ENCODE assay signal across 21 cellular contexts in the genomic region with DNA sequence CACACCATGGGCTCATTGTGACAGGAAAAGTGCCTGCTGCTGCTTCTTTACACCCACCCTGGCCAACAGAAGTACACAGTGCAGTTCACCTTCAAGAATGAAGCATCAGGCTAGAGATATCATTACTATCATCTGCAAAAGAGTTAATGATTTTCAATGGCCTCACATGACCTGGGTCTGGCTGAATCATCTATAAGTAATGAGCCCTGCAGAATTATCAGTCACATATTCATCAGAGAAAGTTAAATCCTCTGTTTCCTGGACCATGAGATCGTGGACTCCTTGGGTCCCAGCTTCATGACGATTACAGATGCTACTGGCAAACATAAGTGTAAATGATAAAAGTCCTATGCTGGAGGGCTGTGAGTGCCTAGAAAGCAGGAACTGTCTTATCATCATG. TPM values are rescaled to one million over a fixed set of nuclear protein-coding genes. Genes with fewer than 3 reads are reported as not detected.
DNase-seq lines count a peak whose midpoint lies in the region; ATAC-seq, FAIRE-seq and TF ChIP-seq lines count a peak whose summit lies in the region.
"Had no signal": no experiment of that assay in that cellular context is flagged by ENCODE, and none has a peak within 500 bp of the region (broad histone marks: within the 10 kb centered on the region; RNA-seq: fewer than 3 reads in every experiment).

No MANE protein-coding gene starts in this region.

- in situ Hi-C loops in ACHN (cut with HindIII; ENCODE audit: low pct_ligation_motif_present, low pct_unique_long_range_greater_than_20kb, low sequenced_read_pairs): no loop called here

- DNase-seq in ACHN (peak; percentile 31), RCC 7860 (ENCODE audit: low spot score) (peak; percentile 42), keratinocyte (ENCODE audit: low read depth, low spot score) (no peak), renal cortical epithelial cell (ENCODE audit: low read depth) (peak; percentile 52), CD1c-positive myeloid dendritic cell (ENCODE audit: extremely low spot score) (no peak)
- DNase-seq in activated T-cell treated with anti-CD3 and anti-CD28 coated beads, Interleukin-2, amount 50 U/mL, for 72 hours: no peak
- DNase-seq: AML-193; BE2C; CD4-positive, alpha-beta memory T cell; COR-L47; DMS153; DND-41; H9 had no signal

- H3K9me3 Mint-ChIP-seq in activated T-cell treated with anti-CD3 and anti-CD28 coated beads, Interleukin-2, amount 50 U/mL, for 72 hours: no peaks in the 10 kb centered on the region
- H3K9me3 Mint-ChIP-seq: CD14-positive monocyte, GM23338, H9 had no signal

- TF ChIP-seq CTCF in keratinocyte (optimal IDR thresholded peaks at IDR 0.05 in 1 of 3, IDR thresholded peaks at IDR 0.05 in 1 of 3, conservative IDR thresholded peaks at IDR 0.05 in 1 of 3; ENCODE audit: extremely low read depth in 1 of 3, insufficient read depth in 2 of 3, low read length in 3 of 3): no peak

- no peaks in the 10 kb centered on the region for H3K27me3 Mint-ChIP-seq in activated T-cell treated with anti-CD3 and anti-CD28 coated beads, Interleukin-2, amount 50 U/mL, for 72 hours (ENCODE audit: low read depth)
- H3K27me3 Mint-ChIP-seq: CD4-positive, alpha-beta memory T cell had no signal

- H2AFZ ChIP-seq in keratinocyte (ENCODE audit: control insufficient read depth, low read length): no peak overlapping the region
- H2AFZ ChIP-seq: GM23338 had no signal

- no peaks in the 10 kb centered on the region for H3K9me3 ChIP-seq in keratinocyte (ENCODE audit: control insufficient read depth, low read depth, low read length)
- H3K9me3 ChIP-seq: BE2C; BLaER1 treated with 17β-estradiol and CSF1 and Interleukin-3, amounts not matched to agents 10 nM and 100 nM had no signal

- no peak overlapping the region for H3K27ac Mint-ChIP-seq in activated T-cell treated with anti-CD3 and anti-CD28 coated beads, Interleukin-2, amount 50 U/mL, for 72 hours
- H3K27ac Mint-ChIP-seq: CD14-positive monocyte, GM23338, H9 had no signal

- H3K79me2 ChIP-seq in keratinocyte (ENCODE audit: control insufficient read depth, insufficient read depth, low read length): peaks cover 5% of the 10 kb centered on the region

- peaks cover 36 to 49% of the 10 kb centered on the region in 2 experiments for H3K36me3 ChIP-seq in keratinocyte (ENCODE audit: control insufficient read depth in 2 of 2, extremely low read depth in 1 of 2, insufficient read depth in 2 of 2, low read length in 2 of 2)

- H3K4me3 ChIP-seq in keratinocyte (ENCODE audit: control insufficient read depth in 2 of 3, extremely low read depth in 1 of 3, insufficient read depth in 2 of 3, low read depth in 1 of 3, low read length in 3 of 3): no peak overlapping the region
- H3K4me3 ChIP-seq: BLaER1 treated with 17β-estradiol and CSF1 and Interleukin-3, amounts not matched to agents 10 nM and 100 nM; GM23338 had no signal

- dilution Hi-C loops in keratinocyte (cut with MboI; ENCODE audit: extremely low pct_ligation_motif_present, low sequenced_read_pairs): no loop called here

- no peak for ATAC-seq in GM21825 (IDR thresholded peaks at IDR 0.05; ENCODE audit: unreplicated experiment)
- ATAC-seq in activated T-cell treated with anti-CD3 and anti-CD28 coated beads, Interleukin-2, amount 50 U/mL, for 72 hours (replicated peaks in 1 of 2): no peak
- ATAC-seq: GM23338, HCT116 had no signal

- no peaks in the 10 kb centered on the region for H3K9me1 ChIP-seq in keratinocyte (ENCODE audit: control insufficient read depth, extremely low read depth, insufficient read depth, low read length)

- H3K27me3 ChIP-seq in keratinocyte (ENCODE audit: control insufficient read depth, extremely low read depth, insufficient read depth, low read length): no peaks in the 10 kb centered on the region
- H3K27me3 ChIP-seq: BE2C; BLaER1 treated with 17β-estradiol and CSF1 and Interleukin-3, amounts not matched to agents 10 nM and 100 nM had no signal

- H3K27ac ChIP-seq in keratinocyte (ENCODE audit: control insufficient read depth, insufficient read depth, low read length): peak overlapping the region; percentile 16
- H3K27ac ChIP-seq: BLaER1 treated with 17β-estradiol and CSF1 and Interleukin-3, amounts not matched to agents 10 nM and 100 nM had no signal

- H3K4me1 ChIP-seq in keratinocyte (ENCODE audit: control insufficient read depth, extremely low read depth, insufficient read depth, low read length): peaks cover 14% of the 10 kb centered on the region
- H3K4me1 ChIP-seq: BE2C had no signal

- H4K20me1 ChIP-seq in keratinocyte (ENCODE audit: control insufficient read depth, extremely low read depth, insufficient read depth, low read length): no peaks in the 10 kb centered on the region

- FAIRE-seq in RCC 7860 (lab: Jason Lieb, UNC) (peak; percentile 69), keratinocyte (lab: Jason Lieb, UNC) (no peak)
- FAIRE-seq: G401.6, GM12892 had no signal

- no peak overlapping the region for H3K4me2 ChIP-seq in keratinocyte (ENCODE audit: control insufficient read depth, extremely low read depth, insufficient read depth, low read depth, low read length)
- H3K4me2 ChIP-seq: BLaER1 treated with 17β-estradiol and CSF1 and Interleukin-3, amounts not matched to agents 10 nM and 100 nM; GM23338 had no signal

- no peak overlapping the region for H3K4me3 Mint-ChIP-seq in activated T-cell treated with anti-CD3 and anti-CD28 coated beads, Interleukin-2, amount 50 U/mL, for 72 hours
- H3K4me3 Mint-ChIP-seq: CD14-positive monocyte; CD4-positive, alpha-beta memory T cell; GM23338; H9 had no signal

- no peak overlapping the region for H3K9ac ChIP-seq in keratinocyte (ENCODE audit: control insufficient read depth, extremely low read depth, insufficient read depth, low read length)
- H3K9ac ChIP-seq: BLaER1 treated with 17β-estradiol and CSF1 and Interleukin-3, amounts not matched to agents 10 nM and 100 nM had no signal

- peaks cover 18% of the 10 kb centered on the region for H3K4me1 Mint-ChIP-seq in activated T-cell treated with anti-CD3 and anti-CD28 coated beads, Interleukin-2, amount 50 U/mL, for 72 hours (ENCODE audit: low read depth)
- H3K4me1 Mint-ChIP-seq: GM23338, H9 had no signal

- H3K36me3 Mint-ChIP-seq in activated T-cell treated with anti-CD3 and anti-CD28 coated beads, Interleukin-2, amount 50 U/mL, for 72 hours (ENCODE audit: insufficient read depth in 2 of 2): peaks cover 12 to 33% of the 10 kb centered on the region in 2 donors

RNA-seq across cellular contexts. Expression of a gene that starts 8.3 kb away (rescaled TPM):
- polyA plus RNA-seq in keratinocyte: 22.4 to 30.1 TPM (median 25.1 TPM) in 3 replicates
- polyA plus RNA-seq in keratinocyte (2011; ENCODE audit: low read depth): 60.0 TPM
- polyA plus RNA-seq in keratinocyte (2011; cell fraction: cytosol; rRNA removed): 25.8 and 35.4 TPM in 2 replicates
- polyA plus RNA-seq in keratinocyte (2011; cell fraction: nucleus; rRNA removed): 32.7 and 39.1 TPM in 2 replicates
- 22.1 and 64.9 TPM in 2 replicates for polyA plus RNA-seq in keratinocyte (2012; ENCODE audit: low replicate concordance)
- 3.9 to 22.9 TPM (median 17.7 TPM) in 3 replicates for polyA minus RNA-seq in keratinocyte
- 16.9 TPM for polyA minus RNA-seq in keratinocyte (2011; cell fraction: cytosol; rRNA and poly(A)+ RNA removed)
- polyA minus RNA-seq in keratinocyte (2011; cell fraction: nucleus; rRNA and poly(A)+ RNA removed): 67.5 and 70.0 TPM in 2 replicates
- total RNA-seq in renal cortical epithelial cell: 14.4 and 50.9 TPM in 2 replicates
- 10 to 100 TPM; 52.5 to 60.3 TPM for total RNA-seq in activated T-cell treated with anti-CD3 and anti-CD28 coated beads, Interleukin-2, amount 50 U/mL, for 72 hours

RNA-seq across cellular contexts. Expression of a gene that starts 8.6 kb away (rescaled TPM):
- polyA plus RNA-seq in keratinocyte: 80.0 to 132 TPM (median 82.7 TPM) in 3 replicates
- polyA plus RNA-seq in keratinocyte (2011; ENCODE audit: low read depth): 154 TPM
- polyA plus RNA-seq in keratinocyte (2011; cell fraction: cytosol; rRNA removed): 93.3 and 137 TPM in 2 replicates
- 59.9 and 92.7 TPM in 2 replicates for polyA plus RNA-seq in keratinocyte (2011; cell fraction: nucleus; rRNA removed)
- polyA plus RNA-seq in keratinocyte (2012; ENCODE audit: low replicate concordance): 72.5 and 125 TPM in 2 replicates
- polyA minus RNA-seq in keratinocyte: 2.2 to 32.5 TPM (median 14.6 TPM) in 3 replicates
- 29.4 TPM for polyA minus RNA-seq in keratinocyte (2011; cell fraction: cytosol; rRNA and poly(A)+ RNA removed)
- 10.1 and 21.1 TPM in 2 replicates for polyA minus RNA-seq in keratinocyte (2011; cell fraction: nucleus; rRNA and poly(A)+ RNA removed)
- 161 and 196 TPM in 2 replicates for total RNA-seq in renal cortical epithelial cell
- 100 to 1,000 TPM in 1 of 2 donors, 10 to 100 TPM in 1; 76.5 to 112 TPM for total RNA-seq in activated T-cell treated with anti-CD3 and anti-CD28 coated beads, Interleukin-2, amount 50 U/mL, for 72 hours

RNA-seq across cellular contexts. Expression of a gene that starts 16.3 kb away (rescaled TPM):
- polyA plus RNA-seq in keratinocyte: 0.85 TPM in 1 of 3 replicates, not detected in the others
- polyA plus RNA-seq in keratinocyte (2011; ENCODE audit: low read depth): not detected
- not detected in 2 replicates for polyA plus RNA-seq in keratinocyte (2011; cell fraction: cytosol; rRNA removed)
- polyA plus RNA-seq in keratinocyte (2011; cell fraction: nucleus; rRNA removed): not detected in 2 replicates
- 3.1 TPM in 1 of 2 replicates, not detected in the other for polyA plus RNA-seq in keratinocyte (2012; ENCODE audit: low replicate concordance)
- polyA minus RNA-seq in keratinocyte: not detected in 3 replicates
- polyA minus RNA-seq in keratinocyte (2011; cell fraction: cytosol; rRNA and poly(A)+ RNA removed): 26.5 TPM
- polyA minus RNA-seq in keratinocyte (2011; cell fraction: nucleus; rRNA and poly(A)+ RNA removed): 3.7 and 5.7 TPM in 2 replicates
- not detected in 2 replicates for total RNA-seq in renal cortical epithelial cell
- total RNA-seq in activated T-cell treated with anti-CD3 and anti-CD28 coated beads, Interleukin-2, amount 50 U/mL, for 72 hours: not detected
- total RNA-seq: A172; CD4-positive, alpha-beta memory T cell; GM23338; H9 had no signal
- polyA plus RNA-seq: CD14-positive monocyte; CD4-positive, alpha-beta memory T cell; GM23338 had no signal

RNA-seq across cellular contexts. Expression of a gene that starts 34.1 kb away (rescaled TPM):
- 24.2 to 28.8 TPM (median 28.1 TPM) in 3 replicates for polyA plus RNA-seq in keratinocyte
- polyA plus RNA-seq in keratinocyte (2011; ENCODE audit: low read depth): 25.5 TPM
- 18.2 and 24.3 TPM in 2 replicates for polyA plus RNA-seq in keratinocyte (2011; cell fraction: cytosol; rRNA removed)
- 47.5 and 49.6 TPM in 2 replicates for polyA plus RNA-seq in keratinocyte (2011; cell fraction: nucleus; rRNA removed)
- 20.0 and 25.9 TPM in 2 replicates for polyA plus RNA-seq in keratinocyte (2012; ENCODE audit: low replicate concordance)
- polyA minus RNA-seq in keratinocyte: 39.4 to 62.6 TPM (median 56.1 TPM) in 3 replicates
- 24.0 TPM for polyA minus RNA-seq in keratinocyte (2011; cell fraction: cytosol; rRNA and poly(A)+ RNA removed)
- 25.9 and 48.3 TPM in 2 replicates for polyA minus RNA-seq in keratinocyte (2011; cell fraction: nucleus; rRNA and poly(A)+ RNA removed)
- 16.3 and 34.8 TPM in 2 replicates for total RNA-seq in renal cortical epithelial cell
- total RNA-seq in activated T-cell treated with anti-CD3 and anti-CD28 coated beads, Interleukin-2, amount 50 U/mL, for 72 hours: 10 to 100 TPM; 31.2 to 40.3 TPM

Comparison
In these comparisons a context has a peak if more than half of its experiments do, and no peak if none do; other contexts are left out.
1. DNase-seq: peak in ACHN (single experiment), RCC 7860 (single experiment) and renal cortical epithelial cell (single experiment); none in keratinocyte (single experiment), activated T-cell treated with anti-CD3 and anti-CD28 coated beads, Interleukin-2, amount 50 U/mL, for 72 hours (0 of 2) and CD1c-positive myeloid dendritic cell (single experiment).